8 cellular contexts compared by ENCODE assay signal in genomic region chr6:46170357-46171289, GRCh38. TPM values are rescaled to one million over a fixed set of nuclear protein-coding genes. Genes with fewer than 3 reads are reported as not detected.
DNase-seq lines count a peak whose midpoint lies in the region; ATAC-seq and TF ChIP-seq lines count a peak whose summit lies in the region.

Gene ENPP5, minus strand, starts transcription at chr6:46170980. Its CDS starts 2,718 bp downstream, at chr6:46168262.

- in situ Hi-C loops in astrocyte of the spinal cord (cut with HindIII; ENCODE audit: low sequenced_read_pairs), result no loop called here

- TF ChIP-seq EP300 in sigmoid colon (IDR thresholded peaks at IDR 0.05), result no peak

- H3K4me3 ChIP-seq in astrocyte of the spinal cord (ENCODE audit: low read depth, low read length) (peak within 1 kb of the TSS; percentile 42), iPS-18a (ENCODE audit: low read length) (peak within 1 kb of the TSS; percentile 95), sigmoid colon (peak within 1 kb of the TSS; percentile 28 to 59 (median 50))

- ATAC-seq in GM21717 (IDR thresholded peaks at IDR 0.05; ENCODE audit: unreplicated experiment), result peak; percentile 91

- H3K36me3 Mint-ChIP-seq in T-helper 1 cell treated with Interleukin-12 subunit alpha and Interleukin-12 subunit beta and Interleukin-4 antibody, amounts not matched to agents 30 μg/mL and 1 μg/mL, for 36 hours (ENCODE audit: low read depth), result no peaks in the 10 kb centered on the region

- peak; percentile 96 for DNase-seq in DMS79 (lab: John Stamatoyannopoulos, UW)
- peak; percentile 34 for DNase-seq in LHCN-M2 (ENCODE audit: low read depth)
- DNase-seq in astrocyte of the spinal cord (ENCODE audit: low read depth, low spot score), result no peak
- DNase-seq in sigmoid colon, result peak; percentile 72
- DNase-seq in GDM1 (lab: John Stamatoyannopoulos, UW), result no peak

- no peak within 1 kb of the TSS for H3K27ac Mint-ChIP-seq in T-helper 1 cell treated with Interleukin-12 subunit alpha and Interleukin-12 subunit beta and Interleukin-4 antibody, amounts not matched to agents 30 μg/mL and 1 μg/mL, for 36 hours

- intact Hi-C loops in sigmoid colon (cut with DNase I), result no loop called here

- peak within 1 kb of the TSS; percentile 67 for H3K4me3 Mint-ChIP-seq in T-helper 1 cell treated with Interleukin-12 subunit alpha and Interleukin-12 subunit beta and Interleukin-4 antibody, amounts not matched to agents 30 μg/mL and 1 μg/mL, for 36 hours

- no peaks in the 10 kb centered on the region for H3K9me3 ChIP-seq in iPS-18a (ENCODE audit: control insufficient read depth, low read depth, low read length)
- no peaks in the 10 kb centered on the region for H3K9me3 ChIP-seq in sigmoid colon

- TF ChIP-seq CTCF in astrocyte of the spinal cord (IDR thresholded peaks at IDR 0.05; ENCODE audit: low read depth, low read length) (no peak), sigmoid colon (IDR thresholded peaks at IDR 0.05) (no peak)

- H3K4me1 ChIP-seq in iPS-18a (ENCODE audit: control insufficient read depth, low read depth, low read length), result no peaks in the 10 kb centered on the region
- H3K4me1 ChIP-seq in sigmoid colon, result peaks cover 0 to 14% (median 10%) of the 10 kb centered on the region in 4 donors

- H3K27ac ChIP-seq in iPS-18a (ENCODE audit: low read length) (peak within 1 kb of the TSS; percentile 51), sigmoid colon (no peak within 1 kb of the TSS)

- H3K9ac ChIP-seq in iPS-18a (ENCODE audit: low read length), result peak within 1 kb of the TSS; percentile 71

- H3K36me3 ChIP-seq in iPS-18a (ENCODE audit: control insufficient read depth, low read depth, low read length) (no peaks in the 10 kb centered on the region), sigmoid colon (no peaks in the 10 kb centered on the region)

- 1% methylated on average over 49 of the region's 49 CpGs for WGBS in sigmoid colon, 2 donors

- no peaks in the 10 kb centered on the region for H3K9me3 Mint-ChIP-seq in T-helper 1 cell treated with Interleukin-12 subunit alpha and Interleukin-12 subunit beta and Interleukin-4 antibody, amounts not matched to agents 30 μg/mL and 1 μg/mL, for 36 hours

- H3K27me3 Mint-ChIP-seq in T-helper 1 cell treated with Interleukin-12 subunit alpha and Interleukin-12 subunit beta and Interleukin-4 antibody, amounts not matched to agents 30 μg/mL and 1 μg/mL, for 36 hours (ENCODE audit: low read depth), result peaks cover 64% of the 10 kb centered on the region

- peaks cover 16% of the 10 kb centered on the region for H3K4me1 Mint-ChIP-seq in T-helper 1 cell treated with Interleukin-12 subunit alpha and Interleukin-12 subunit beta and Interleukin-4 antibody, amounts not matched to agents 30 μg/mL and 1 μg/mL, for 36 hours (ENCODE audit: low read depth)

- H3K27me3 ChIP-seq in iPS-18a (ENCODE audit: control insufficient read depth, insufficient read depth, low read length) (no peaks in the 10 kb centered on the region), sigmoid colon (peaks cover 0 to 15% (median 7%) of the 10 kb centered on the region in 3 donors)

- no peak for TF ChIP-seq POLR2A in sigmoid colon (IDR thresholded peaks at IDR 0.05)

RNA-seq across cellular contexts. Expression of gene ENPP5, which starts in this region (rescaled TPM):
- total RNA-seq in LHCN-M2 (2014; rRNA removed) (1.3 and 2.2 TPM in 2 replicates), sigmoid colon (under 1 TPM; 0.14 to 0.71 (median 0.52) TPM)
- 0.56 TPM for polyA plus RNA-seq in LHCN-M2 (2012)
- polyA plus RNA-seq in sigmoid colon, result 1 to 10 TPM in 1 of 3 donors, under 1 TPM in 2; 0.60 to 1.7 (median 0.69) TPM

Comparison
In these comparisons a context has a peak if more than half of its experiments do, and no peak if none do; other contexts are left out.
1. DNase-seq: peak in DMS79 (single experiment), LHCN-M2 (single experiment) and sigmoid colon (single experiment); none in astrocyte of the spinal cord (single experiment) and GDM1 (single experiment).
2. H3K4me3 ChIP-seq: peak in every context shown above with its lines; median percentile 95 in iPS-18a; 50 in sigmoid colon; 42 in astrocyte of the spinal cord.